Comparison of ENCODE assay signal across 8 cellular contexts in the genomic region with DNA sequence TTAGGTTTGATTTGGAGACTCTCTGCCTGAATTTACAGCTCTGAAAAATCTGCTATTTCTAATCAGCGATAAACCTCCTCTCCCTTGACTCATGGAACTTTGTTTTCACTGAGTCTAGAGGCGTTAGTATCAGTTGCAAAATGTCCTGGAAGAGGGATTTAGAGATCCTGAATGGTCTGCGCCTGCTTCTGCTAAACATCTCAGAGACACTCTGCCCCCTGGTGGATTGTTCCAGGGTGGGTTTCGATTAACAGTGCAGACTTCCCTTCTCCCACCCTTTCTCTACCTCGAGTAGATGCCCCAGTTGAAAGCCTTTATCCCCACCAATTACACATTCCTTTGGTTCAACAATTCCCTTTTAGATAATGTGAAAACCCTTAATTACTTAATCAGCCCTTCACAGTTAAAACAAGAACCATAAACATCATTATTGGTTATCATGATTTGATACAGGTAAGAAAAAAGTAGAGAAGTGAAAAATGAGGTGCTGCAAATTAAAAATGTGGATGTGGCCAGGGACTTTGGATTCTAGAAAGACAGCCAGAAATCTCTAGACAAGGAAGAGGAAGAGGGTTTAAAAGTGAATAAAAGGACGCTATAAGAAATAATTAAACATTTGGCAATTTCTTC. TPM values are rescaled to one million over a fixed set of nuclear protein-coding genes. Genes with fewer than 3 reads are reported as not detected.
DNase-seq lines count a peak whose midpoint lies in the region; ATAC-seq, FAIRE-seq and TF ChIP-seq lines count a peak whose summit lies in the region.

No MANE protein-coding gene starts in this region.

- H3K9me3 Mint-ChIP-seq in CD4-positive, alpha-beta T cell = no peaks in the 10 kb centered on the region

- no peak overlapping the region for H3K4me3 ChIP-seq in hepatocyte

- TF ChIP-seq CTCF in CD4-positive, alpha-beta T cell (IDR thresholded peaks at IDR 0.05) = peak; percentile 16
- peak; percentile 84 for TF ChIP-seq CTCF in hepatocyte (IDR thresholded peaks at IDR 0.05; ENCODE audit: poor library complexity)

- no peaks in the 10 kb centered on the region for H4K20me1 ChIP-seq in hepatocyte (ENCODE audit: insufficient read depth, poor library complexity, severe bottlenecking)

- peak; percentile 44 for FAIRE-seq in GM18507 (lab: Jason Lieb, UNC)

- H3K27me3 Mint-ChIP-seq in CD4-positive, alpha-beta T cell = peaks cover 35% of the 10 kb centered on the region

- H3K27ac Mint-ChIP-seq in CD4-positive, alpha-beta T cell = no peak overlapping the region

- no peak for DNase-seq in CD4-positive, alpha-beta T cell
- DNase-seq in GM18507 (ENCODE audit: extremely low spot score, insufficient read length, low read depth) (peak; percentile 14), NCI-H446 (lab: John Stamatoyannopoulos, UW) (peak; percentile 45 to 68), amniotic stem cell (lab: John Stamatoyannopoulos, UW) (peak; percentile 83), hepatocyte (ENCODE audit: low spot score) (peak; percentile 89)
- DNase-seq in stimulated activated CD4-positive, alpha-beta T cell treated with anti-CD3 and anti-CD28 coated beads, Interleukin-15, amount 100 ng/mL, for 24 hours = peak; percentile 58

- H3K9me2 ChIP-seq in hepatocyte (replicated peaks; ENCODE audit: insufficient read depth) = no peaks in the 10 kb centered on the region

- H3K4me1 Mint-ChIP-seq in CD4-positive, alpha-beta T cell (ENCODE audit: low read depth) = no peaks in the 10 kb centered on the region

- H3K27me3 ChIP-seq in CD4-positive, alpha-beta T cell (ENCODE audit: control insufficient read depth, insufficient read depth, low read length) = peaks cover 14% of the 10 kb centered on the region
- peaks cover 16% of the 10 kb centered on the region for H3K27me3 ChIP-seq in hepatocyte

- H2AFZ ChIP-seq in hepatocyte = no peak overlapping the region

- no peaks in the 10 kb centered on the region for H3K36me3 ChIP-seq in hepatocyte (replicated peaks; ENCODE audit: insufficient read depth, low read depth)

- CTCF ChIA-PET in CD4-positive, alpha-beta T cell (lab: Charles Lee) = no interaction called here

- H3K79me2 ChIP-seq in hepatocyte = no peaks in the 10 kb centered on the region

- ATAC-seq in CD4-positive, alpha-beta T cell (ENCODE audit: poor library complexity) = no peak
- ATAC-seq in HG03039 (IDR thresholded peaks at IDR 0.05; ENCODE audit: unreplicated experiment) = peak; percentile 90
- ATAC-seq in HG02840 (IDR thresholded peaks at IDR 0.05; ENCODE audit: low FRiP score, unreplicated experiment) = no peak

- intact Hi-C loops in CD4-positive, alpha-beta T cell (cut with DNase I, micrococcal nuclease) = loop anchor here in 1 of 2 experiments (5.0 kb wide), 1 partner anchor 1566 kb away; no protein-coding TSS in a partner anchor

- peak overlapping the region; percentile 29 for H3K4me2 ChIP-seq in hepatocyte

- no peaks in the 10 kb centered on the region for H3K4me1 ChIP-seq in hepatocyte (ENCODE audit: insufficient read depth)

- no peaks in the 10 kb centered on the region for H3K36me3 Mint-ChIP-seq in CD4-positive, alpha-beta T cell (ENCODE audit: low read depth)

- H3K27ac ChIP-seq in CD4-positive, alpha-beta T cell (ENCODE audit: low read depth, low read length) = no peak overlapping the region
- peak overlapping the region; percentile 71 for H3K27ac ChIP-seq in hepatocyte

- H3K9me3 ChIP-seq in CD4-positive, alpha-beta T cell (ENCODE audit: control insufficient read depth, low read length) = no peaks in the 10 kb centered on the region
- H3K9me3 ChIP-seq in hepatocyte (ENCODE audit: low read depth) = no peaks in the 10 kb centered on the region

- POLR2A ChIA-PET in CD4-positive, alpha-beta T cell (lab: Charles Lee) = no interaction called here

- WGBS in hepatocyte (ENCODE audit: low lambda C conversion rate, missing lambda C conversion rate) = 18% methylated on average over 6 of the region's 6 CpGs

- no peak overlapping the region for H3K4me3 Mint-ChIP-seq in CD4-positive, alpha-beta T cell

RNA-seq across cellular contexts. Expression of gene HTR1B, which starts 5.5 kb away (rescaled TPM):
- total RNA-seq in CD4-positive, alpha-beta T cell = not detected
- 0.36 and 0.47 TPM in 2 replicates for total RNA-seq in hepatocyte
- polyA plus RNA-seq in hepatocyte = not detected in 2 replicates

Comparison
In these comparisons a context has a peak if more than half of its experiments do, and no peak if none do; other contexts are left out.
1. DNase-seq: peak in GM18507 (single experiment), NCI-H446 (2 of 2), amniotic stem cell (single experiment), hepatocyte (single experiment) and stimulated activated CD4-positive, alpha-beta T cell treated with anti-CD3 and anti-CD28 coated beads, Interleukin-15, amount 100 ng/mL, for 24 hours (single experiment); none in CD4-positive, alpha-beta T cell (0 of 10).